In the genomic region with DNA sequence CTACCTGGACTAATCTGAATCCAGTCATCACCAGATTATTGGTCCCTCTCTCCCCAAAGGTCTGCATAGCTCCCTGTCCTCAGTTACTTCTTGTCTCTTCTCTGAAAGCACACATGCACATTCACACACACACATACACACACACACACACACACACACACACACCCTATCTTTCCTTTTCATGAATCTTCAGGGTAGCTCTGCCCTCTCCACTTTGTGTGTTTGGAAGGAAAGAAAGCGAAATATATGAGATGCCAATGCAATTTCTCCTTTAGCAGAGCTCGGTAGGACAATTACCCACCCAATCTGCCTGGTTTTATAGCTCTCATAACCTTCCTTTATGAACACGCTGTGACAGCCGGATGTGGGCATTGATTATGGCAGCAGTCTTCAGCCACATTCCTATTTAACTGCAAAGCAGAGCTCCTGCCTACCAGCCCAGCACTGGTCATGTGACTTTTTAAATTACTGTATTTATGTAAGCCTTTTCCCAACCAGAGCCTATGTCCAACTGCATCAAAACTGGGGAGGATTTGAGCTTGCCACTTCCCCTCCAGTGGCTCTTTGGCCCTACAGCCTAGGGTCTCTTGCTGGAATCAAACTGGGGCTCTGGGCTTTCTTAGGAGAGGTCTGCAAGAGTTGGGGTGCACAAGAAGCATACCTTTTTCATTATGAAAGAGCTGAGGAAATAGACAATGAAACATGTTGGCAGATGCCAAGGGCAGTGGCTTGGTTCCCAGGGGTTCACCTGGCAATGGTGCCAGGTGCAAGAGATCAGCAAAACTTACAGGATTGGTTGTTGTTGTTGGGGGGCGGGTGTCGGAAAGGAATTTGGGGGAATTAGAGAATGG, we compare ENCODE assay signal across 8 cellular contexts. TPM values are rescaled to one million over a fixed set of nuclear protein-coding genes. Genes with fewer than 3 reads are reported as not detected.
A peak's percentile ranks its signal among the peaks of the same experiment; 100 is the strongest.
DNase-seq lines count a peak whose midpoint lies in the region; ATAC-seq and TF ChIP-seq lines count a peak whose summit lies in the region.

No MANE protein-coding gene starts in this region.

- H3K4me1 ChIP-seq in esophagus muscularis mucosa = peaks cover 52 to 68% (median 57%) of the 10 kb centered on the region in 4 donors
- peaks cover 54% of the 10 kb centered on the region for H3K4me1 ChIP-seq in skeletal muscle satellite cell (ENCODE audit: control insufficient read depth, insufficient read depth, low read length)

- no peak for ATAC-seq in GM21526 (IDR thresholded peaks at IDR 0.05; ENCODE audit: low FRiP score, unreplicated experiment)
- no peak for ATAC-seq in activated CD4-positive, CD25-positive, alpha-beta regulatory T cell treated with anti-CD3 and anti-CD28 coated beads, Interleukin-2, amount 50 U/mL, for 24 hours

- H3K4me3 ChIP-seq in HL-60 (replicated peaks; ENCODE audit: insufficient read depth, low read length) (no peak overlapping the region), esophagus muscularis mucosa (peak overlapping the region; percentile 58 to 70 (median 62)), skeletal muscle satellite cell (ENCODE audit: low read length) (peak overlapping the region; percentile 79)

- peaks cover 0 to 8% (median 2%) of the 10 kb centered on the region in 4 donors for H3K36me3 ChIP-seq in esophagus muscularis mucosa
- H3K36me3 ChIP-seq in skeletal muscle satellite cell (ENCODE audit: insufficient read depth, low read length) = peaks cover 23% of the 10 kb centered on the region

- peak overlapping the region; percentile 89 for H3K4me2 ChIP-seq in skeletal muscle satellite cell (ENCODE audit: low read length)

- no peak for TF ChIP-seq POLR2A in esophagus muscularis mucosa (IDR thresholded peaks at IDR 0.05; ENCODE audit: low read depth)

- H3K27ac ChIP-seq in HL-60 (replicated peaks) (peak overlapping the region; percentile 79), esophagus muscularis mucosa (replicated peaks in 1 of 4) (peak overlapping the region; percentile 73 to 86 (median 80))

- TF ChIP-seq CTCF in HL-60 (IDR thresholded peaks at IDR 0.05; ENCODE audit: insufficient read depth, low read length) (no peak), esophagus muscularis mucosa (IDR thresholded peaks at IDR 0.05) (no peak)

- DNase-seq in CD1c-positive myeloid dendritic cell (ENCODE audit: extremely low spot score) (peak; percentile 48), HL-60 (ENCODE audit: low read depth in 1 of 2, low spot score in 1 of 2) (peak in 1 of 2 experiments; percentile 41), T1000 (lab: John Stamatoyannopoulos, UW) (peak; percentile 12), esophagus muscularis mucosa (ENCODE audit: extremely low spot score) (no peak), cerebellar cortex (ENCODE audit: low spot score) (no peak)

- no peak overlapping the region for H3K9ac ChIP-seq in skeletal muscle satellite cell (ENCODE audit: low read depth, low read length)

- TF ChIP-seq EP300 in esophagus muscularis mucosa (IDR thresholded peaks at IDR 0.05) = no peak

- H3K9me3 ChIP-seq in esophagus muscularis mucosa (no peaks in the 10 kb centered on the region), skeletal muscle satellite cell (replicated peaks; ENCODE audit: low read length) (no peaks in the 10 kb centered on the region)

- H3K27me3 ChIP-seq in HL-60 (ENCODE audit: insufficient read depth, poor library complexity, severe bottlenecking) (no peaks in the 10 kb centered on the region), esophagus muscularis mucosa (no peaks in the 10 kb centered on the region), skeletal muscle satellite cell (ENCODE audit: control insufficient read depth, insufficient read depth, low read length) (no peaks in the 10 kb centered on the region)

- intact Hi-C loops in esophagus muscularis mucosa (cut with DNase I) = no loop called here

- WGBS in esophagus muscularis mucosa = 70% methylated on average over 6 of the region's 6 CpGs

RNA-seq across cellular contexts. Expression of a gene that starts 20.8 kb away (rescaled TPM):
- total RNA-seq in esophagus muscularis mucosa = 100 to 1,000 TPM; 164 to 234 (median 220) TPM
- total RNA-seq in skeletal muscle satellite cell (2012; rRNA removed) = 140 and 178 TPM in 2 replicates

Comparison
In these comparisons a context has a peak if more than half of its experiments do, and no peak if none do; other contexts are left out.
1. DNase-seq: peak in CD1c-positive myeloid dendritic cell (single experiment) and T1000 (single experiment); none in esophagus muscularis mucosa (single experiment) and cerebellar cortex (single experiment).